1 cellular context compared by ENCODE assay signal in the genomic region with DNA sequence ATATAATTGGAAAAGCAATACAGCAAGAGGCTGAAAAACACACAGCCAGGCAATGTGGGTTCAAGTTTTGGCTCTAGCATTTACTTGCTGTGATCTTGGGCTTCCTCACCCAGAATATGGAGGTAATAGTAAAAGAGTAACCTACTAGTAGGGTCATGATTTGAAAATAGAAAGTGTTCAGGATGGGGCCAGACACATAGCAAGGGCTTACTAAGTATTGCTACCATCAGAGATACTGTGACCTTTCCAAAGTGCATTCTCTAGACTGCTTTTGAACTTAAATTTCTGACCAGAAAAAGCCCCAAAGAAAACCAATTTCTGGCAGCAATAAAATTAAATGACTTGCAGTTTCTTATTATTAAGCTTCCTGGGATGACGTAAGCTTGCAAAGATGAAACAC.
TF ChIP-seq lines count a peak whose summit lies in the region.

No MANE protein-coding gene starts in this region.

TF ChIP-seq in GM23338, 12 proteins besides CTCF, POLR2A, EP300 and RAD21 (continued from another document):
- TF ChIP-seq, protein P1, sequence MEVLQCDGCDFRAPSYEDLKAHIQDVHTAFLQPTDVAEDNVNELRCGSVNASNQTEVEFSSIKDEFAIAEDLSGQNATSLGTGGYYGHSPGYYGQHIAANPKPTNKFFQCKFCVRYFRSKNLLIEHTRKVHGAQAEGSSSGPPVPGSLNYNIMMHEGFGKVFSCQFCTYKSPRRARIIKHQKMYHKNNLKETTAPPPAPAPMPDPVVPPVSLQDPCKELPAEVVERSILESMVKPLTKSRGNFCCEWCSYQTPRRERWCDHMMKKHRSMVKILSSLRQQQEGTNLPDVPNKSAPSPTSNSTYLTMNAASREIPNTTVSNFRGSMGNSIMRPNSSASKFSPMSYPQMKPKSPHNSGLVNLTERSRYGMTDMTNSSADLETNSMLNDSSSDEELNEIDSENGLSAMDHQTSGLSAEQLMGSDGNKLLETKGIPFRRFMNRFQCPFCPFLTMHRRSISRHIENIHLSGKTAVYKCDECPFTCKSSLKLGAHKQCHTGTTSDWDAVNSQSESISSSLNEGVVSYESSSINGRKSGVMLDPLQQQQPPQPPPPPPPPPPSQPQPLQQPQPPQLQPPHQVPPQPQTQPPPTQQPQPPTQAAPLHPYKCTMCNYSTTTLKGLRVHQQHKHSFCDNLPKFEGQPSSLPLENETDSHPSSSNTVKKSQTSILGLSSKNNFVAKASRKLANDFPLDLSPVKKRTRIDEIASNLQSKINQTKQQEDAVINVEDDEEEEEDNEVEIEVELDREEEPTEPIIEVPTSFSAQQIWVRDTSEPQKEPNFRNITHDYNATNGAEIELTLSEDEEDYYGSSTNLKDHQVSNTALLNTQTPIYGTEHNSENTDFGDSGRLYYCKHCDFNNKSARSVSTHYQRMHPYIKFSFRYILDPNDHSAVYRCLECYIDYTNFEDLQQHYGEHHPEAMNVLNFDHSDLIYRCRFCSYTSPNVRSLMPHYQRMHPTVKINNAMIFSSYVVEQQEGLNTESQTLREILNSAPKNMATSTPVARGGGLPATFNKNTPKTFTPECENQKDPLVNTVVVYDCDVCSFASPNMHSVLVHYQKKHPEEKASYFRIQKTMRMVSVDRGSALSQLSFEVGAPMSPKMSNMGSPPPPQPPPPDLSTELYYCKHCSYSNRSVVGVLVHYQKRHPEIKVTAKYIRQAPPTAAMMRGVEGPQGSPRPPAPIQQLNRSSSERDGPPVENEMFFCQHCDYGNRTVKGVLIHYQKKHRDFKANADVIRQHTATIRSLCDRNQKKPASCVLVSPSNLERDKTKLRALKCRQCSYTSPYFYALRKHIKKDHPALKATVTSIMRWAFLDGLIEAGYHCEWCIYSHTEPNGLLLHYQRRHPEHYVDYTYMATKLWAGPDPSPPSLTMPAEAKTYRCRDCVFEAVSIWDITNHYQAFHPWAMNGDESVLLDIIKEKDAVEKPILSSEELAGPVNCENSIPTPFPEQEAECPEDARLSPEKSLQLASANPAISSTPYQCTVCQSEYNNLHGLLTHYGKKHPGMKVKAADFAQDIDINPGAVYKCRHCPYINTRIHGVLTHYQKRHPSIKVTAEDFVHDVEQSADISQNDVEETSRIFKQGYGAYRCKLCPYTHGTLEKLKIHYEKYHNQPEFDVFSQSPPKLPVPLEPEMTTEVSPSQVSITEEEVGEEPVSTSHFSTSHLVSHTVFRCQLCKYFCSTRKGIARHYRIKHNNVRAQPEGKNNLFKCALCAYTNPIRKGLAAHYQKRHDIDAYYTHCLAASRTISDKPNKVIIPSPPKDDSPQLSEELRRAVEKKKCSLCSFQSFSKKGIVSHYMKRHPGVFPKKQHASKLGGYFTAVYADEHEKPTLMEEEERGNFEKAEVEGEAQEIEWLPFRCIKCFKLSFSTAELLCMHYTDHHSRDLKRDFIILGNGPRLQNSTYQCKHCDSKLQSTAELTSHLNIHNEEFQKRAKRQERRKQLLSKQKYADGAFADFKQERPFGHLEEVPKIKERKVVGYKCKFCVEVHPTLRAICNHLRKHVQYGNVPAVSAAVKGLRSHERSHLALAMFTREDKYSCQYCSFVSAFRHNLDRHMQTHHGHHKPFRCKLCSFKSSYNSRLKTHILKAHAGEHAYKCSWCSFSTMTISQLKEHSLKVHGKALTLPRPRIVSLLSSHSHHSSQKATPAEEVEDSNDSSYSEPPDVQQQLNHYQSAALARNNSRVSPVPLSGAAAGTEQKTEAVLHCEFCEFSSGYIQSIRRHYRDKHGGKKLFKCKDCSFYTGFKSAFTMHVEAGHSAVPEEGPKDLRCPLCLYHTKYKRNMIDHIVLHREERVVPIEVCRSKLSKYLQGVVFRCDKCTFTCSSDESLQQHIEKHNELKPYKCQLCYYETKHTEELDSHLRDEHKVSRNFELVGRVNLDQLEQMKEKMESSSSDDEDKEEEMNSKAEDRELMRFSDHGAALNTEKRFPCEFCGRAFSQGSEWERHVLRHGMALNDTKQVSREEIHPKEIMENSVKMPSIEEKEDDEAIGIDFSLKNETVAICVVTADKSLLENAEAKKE (CRISPR knock-in tag; IDR thresholded peaks at IDR 0.05) = no peak
- TF ChIP-seq ZNF114 (CRISPR knock-in tag; IDR thresholded peaks at IDR 0.05) = no peak
